23 cellular contexts compared by ENCODE assay signal in the genomic region with DNA sequence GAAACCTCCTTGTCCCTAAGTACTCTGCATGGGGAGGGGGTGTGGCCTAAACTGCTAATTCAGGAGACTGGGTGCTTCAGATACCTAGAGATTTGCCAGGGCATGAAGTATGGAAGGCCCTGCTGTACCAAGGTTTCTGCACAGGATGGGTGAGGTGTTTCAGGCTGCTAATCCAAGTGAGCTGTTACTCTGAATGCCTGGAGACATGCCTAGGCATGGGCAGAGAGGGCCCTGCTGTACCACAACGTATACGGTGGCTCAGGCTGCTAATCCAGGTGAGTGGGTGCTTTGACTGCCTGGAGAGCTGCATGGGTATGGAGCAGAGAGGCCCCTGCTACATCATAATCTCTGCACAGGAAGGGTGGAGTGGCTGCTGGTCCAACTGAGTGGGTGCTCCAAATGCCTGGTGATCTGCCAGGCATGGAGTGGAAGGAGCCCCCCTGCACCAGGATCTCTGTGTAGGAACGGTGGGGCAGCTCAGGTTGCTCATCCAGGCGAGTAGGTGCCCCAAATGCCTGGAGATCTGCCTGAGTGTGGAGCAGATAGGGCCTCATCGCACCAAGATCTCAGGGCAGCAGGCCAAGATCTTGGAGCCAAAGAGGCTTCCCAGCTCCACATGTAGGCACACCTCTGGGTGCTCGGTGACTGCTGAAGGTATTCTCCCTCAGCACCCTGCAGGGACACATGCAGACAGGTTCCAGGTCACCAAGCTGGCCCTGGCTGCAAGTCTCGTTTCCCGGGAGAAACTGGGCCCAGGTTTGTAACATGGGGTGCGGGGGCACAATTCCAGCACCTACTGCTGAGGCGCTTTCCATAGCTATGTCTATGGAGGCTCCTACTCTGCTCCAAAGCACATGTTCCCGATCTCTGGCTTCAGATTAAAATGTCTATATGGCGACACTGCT.
"Had no signal": no experiment of that assay in that cellular context is flagged by ENCODE, and none has a peak within 500 bp of the region (broad histone marks: within the 10 kb centered on the region; RNA-seq: fewer than 3 reads in every experiment).

No MANE protein-coding gene starts in this region.

- H3K36me3 Mint-ChIP-seq: activated CD8-positive, alpha-beta memory T cell treated with anti-CD3 and anti-CD28 coated beads, Interleukin-2, amount 10 ng/mL, durations not matched to agents 7 days and 5 days; activated naive CD8-positive, alpha-beta T cell treated with anti-CD3 and anti-CD28 coated beads for 36 hours had no signal

- DNase-seq: activated CD4-positive, alpha-beta T cell treated with anti-CD3 and anti-CD28 coated beads for 48 hours; activated CD4-positive, alpha-beta T cell treated with anti-CD3 and anti-CD28 coated beads, Interleukin-2, amount 50 U/mL, for 48 hours; activated CD8-positive, alpha-beta memory T cell treated with anti-CD3 and anti-CD28 coated beads, Interleukin-2, amount 10 ng/mL, durations not matched to agents 7 days and 5 days; activated effector memory CD4-positive, alpha-beta T cell treated with anti-CD3 and anti-CD28 coated beads, Interleukin-2, amount 50 U/mL, for 16 hours; activated naive CD4-positive, alpha-beta T cell treated with Interleukin-2 at 50 U/mL for 16 hours; activated naive CD8-positive, alpha-beta T cell treated with anti-CD3 and anti-CD28 coated beads for 36 hours; activated T-cell treated with anti-CD3 and anti-CD28 coated beads, Interleukin-2, amount 50 U/mL, for 4 hours; brain microvascular endothelial cell; IMR-90; Kasumi-1; KBM-7; NCI-H1105 treated with DMSO at 0.1 percent for 48 hours; NCI-H1436 treated with DMSO at 0.1 percent for 48 hours; NCI-H187; NCI-H2081; NCI-H510A treated with DMSO at 0.1 percent for 48 hours; NCI-H69; NK-92 treated with Interleukin-12 subunit alpha and Interleukin-12 subunit beta, amount 100 ng/mL, for 24 hours; OCI-M1; Peyer's patch; SHP77 treated with DMSO at 0.1 percent for 48 hours had no signal

- H3K9me3 ChIP-seq: Peyer's patch had no signal

- H3K27me3 ChIP-seq: brain microvascular endothelial cell, Peyer's patch had no signal

- H3K4me3 ChIP-seq: Peyer's patch had no signal

- H3K27ac Mint-ChIP-seq: activated CD8-positive, alpha-beta memory T cell treated with anti-CD3 and anti-CD28 coated beads, Interleukin-2, amount 10 ng/mL, durations not matched to agents 7 days and 5 days; activated naive CD8-positive, alpha-beta T cell treated with anti-CD3 and anti-CD28 coated beads for 36 hours; T-helper 1 cell treated with Interleukin-12 subunit alpha and Interleukin-12 subunit beta and Interleukin-4 antibody, amounts not matched to agents 30 μg/mL and 1 μg/mL, for 36 hours had no signal

- H3K4me3 Mint-ChIP-seq: activated CD8-positive, alpha-beta memory T cell treated with anti-CD3 and anti-CD28 coated beads, Interleukin-2, amount 10 ng/mL, durations not matched to agents 7 days and 5 days; activated naive CD8-positive, alpha-beta T cell treated with anti-CD3 and anti-CD28 coated beads for 36 hours; activated T-cell treated with anti-CD3 and anti-CD28 coated beads, Interleukin-2, amount 50 U/mL, for 4 hours; T-helper 1 cell treated with Interleukin-12 subunit alpha and Interleukin-12 subunit beta and Interleukin-4 antibody, amounts not matched to agents 30 μg/mL and 1 μg/mL, for 36 hours had no signal

- H3K36me3 ChIP-seq: brain microvascular endothelial cell, Peyer's patch had no signal

- H3K4me1 Mint-ChIP-seq: activated CD8-positive, alpha-beta memory T cell treated with anti-CD3 and anti-CD28 coated beads, Interleukin-2, amount 10 ng/mL, durations not matched to agents 7 days and 5 days; activated naive CD8-positive, alpha-beta T cell treated with anti-CD3 and anti-CD28 coated beads for 36 hours had no signal

- H3K4me1 ChIP-seq: Peyer's patch had no signal

- H3K9me3 Mint-ChIP-seq: T-helper 1 cell treated with Interleukin-12 subunit alpha and Interleukin-12 subunit beta and Interleukin-4 antibody, amounts not matched to agents 30 μg/mL and 1 μg/mL, for 36 hours had no signal

- ATAC-seq: activated CD4-positive, CD25-positive, alpha-beta regulatory T cell treated with anti-CD3 and anti-CD28 coated beads, Interleukin-2, amount 50 U/mL, for 24 hours; activated CD8-positive, alpha-beta memory T cell treated with anti-CD3 and anti-CD28 coated beads, Interleukin-2, amount 10 ng/mL, durations not matched to agents 7 days and 5 days; activated T-cell treated with anti-CD3 and anti-CD28 coated beads, Interleukin-2, amount 50 U/mL, for 4 hours had no signal

- H3K27ac ChIP-seq: brain microvascular endothelial cell, Peyer's patch had no signal
